In the genomic region with DNA sequence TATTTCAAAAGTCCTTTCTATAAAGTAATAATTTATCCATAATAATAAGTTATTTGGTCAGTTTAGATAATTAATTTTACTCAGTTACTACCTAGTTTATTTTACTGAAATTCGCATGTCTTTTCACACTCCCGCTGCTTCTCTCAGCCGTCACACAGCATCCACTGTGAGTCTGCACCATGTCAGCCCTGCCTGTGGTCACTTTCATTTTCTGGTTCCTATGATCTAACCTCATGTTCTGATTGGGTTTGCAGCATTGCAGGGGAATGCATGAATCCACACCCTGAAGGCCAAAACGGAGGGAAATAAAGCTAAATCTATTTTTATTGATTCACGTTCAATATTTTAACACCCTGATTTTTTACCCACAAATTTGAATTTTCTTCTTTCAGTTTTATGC, we compare ENCODE assay signal across 2 cellular contexts.
TF ChIP-seq lines count a peak whose summit lies in the region.

No MANE protein-coding gene starts in this region.

TF ChIP-seq in GM23338, 12 proteins besides CTCF, POLR2A, EP300 and RAD21 (continued from another document):
- TF ChIP-seq, protein P1, sequence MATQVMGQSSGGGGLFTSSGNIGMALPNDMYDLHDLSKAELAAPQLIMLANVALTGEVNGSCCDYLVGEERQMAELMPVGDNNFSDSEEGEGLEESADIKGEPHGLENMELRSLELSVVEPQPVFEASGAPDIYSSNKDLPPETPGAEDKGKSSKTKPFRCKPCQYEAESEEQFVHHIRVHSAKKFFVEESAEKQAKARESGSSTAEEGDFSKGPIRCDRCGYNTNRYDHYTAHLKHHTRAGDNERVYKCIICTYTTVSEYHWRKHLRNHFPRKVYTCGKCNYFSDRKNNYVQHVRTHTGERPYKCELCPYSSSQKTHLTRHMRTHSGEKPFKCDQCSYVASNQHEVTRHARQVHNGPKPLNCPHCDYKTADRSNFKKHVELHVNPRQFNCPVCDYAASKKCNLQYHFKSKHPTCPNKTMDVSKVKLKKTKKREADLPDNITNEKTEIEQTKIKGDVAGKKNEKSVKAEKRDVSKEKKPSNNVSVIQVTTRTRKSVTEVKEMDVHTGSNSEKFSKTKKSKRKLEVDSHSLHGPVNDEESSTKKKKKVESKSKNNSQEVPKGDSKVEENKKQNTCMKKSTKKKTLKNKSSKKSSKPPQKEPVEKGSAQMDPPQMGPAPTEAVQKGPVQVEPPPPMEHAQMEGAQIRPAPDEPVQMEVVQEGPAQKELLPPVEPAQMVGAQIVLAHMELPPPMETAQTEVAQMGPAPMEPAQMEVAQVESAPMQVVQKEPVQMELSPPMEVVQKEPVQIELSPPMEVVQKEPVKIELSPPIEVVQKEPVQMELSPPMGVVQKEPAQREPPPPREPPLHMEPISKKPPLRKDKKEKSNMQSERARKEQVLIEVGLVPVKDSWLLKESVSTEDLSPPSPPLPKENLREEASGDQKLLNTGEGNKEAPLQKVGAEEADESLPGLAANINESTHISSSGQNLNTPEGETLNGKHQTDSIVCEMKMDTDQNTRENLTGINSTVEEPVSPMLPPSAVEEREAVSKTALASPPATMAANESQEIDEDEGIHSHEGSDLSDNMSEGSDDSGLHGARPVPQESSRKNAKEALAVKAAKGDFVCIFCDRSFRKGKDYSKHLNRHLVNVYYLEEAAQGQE (IDR thresholded peaks at IDR 0.05; ENCODE audit: unreplicated experiment), result no peak
- TF ChIP-seq, protein P2, sequence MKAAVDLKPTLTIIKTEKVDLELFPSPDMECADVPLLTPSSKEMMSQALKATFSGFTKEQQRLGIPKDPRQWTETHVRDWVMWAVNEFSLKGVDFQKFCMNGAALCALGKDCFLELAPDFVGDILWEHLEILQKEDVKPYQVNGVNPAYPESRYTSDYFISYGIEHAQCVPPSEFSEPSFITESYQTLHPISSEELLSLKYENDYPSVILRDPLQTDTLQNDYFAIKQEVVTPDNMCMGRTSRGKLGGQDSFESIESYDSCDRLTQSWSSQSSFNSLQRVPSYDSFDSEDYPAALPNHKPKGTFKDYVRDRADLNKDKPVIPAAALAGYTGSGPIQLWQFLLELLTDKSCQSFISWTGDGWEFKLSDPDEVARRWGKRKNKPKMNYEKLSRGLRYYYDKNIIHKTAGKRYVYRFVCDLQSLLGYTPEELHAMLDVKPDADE (IDR thresholded peaks at IDR 0.05), result no peak
- TF ChIP-seq POLR2AphosphoS5 (IDR thresholded peaks at IDR 0.05; ENCODE audit: low read depth), result no peak
- no peak for TF ChIP-seq STAT1 (IDR thresholded peaks at IDR 0.05; ENCODE audit: unreplicated experiment)
- no peak for TF ChIP-seq EZH2 (IDR thresholded peaks at IDR 0.05; ENCODE audit: low read depth, unreplicated experiment)
- TF ChIP-seq, protein P3, sequence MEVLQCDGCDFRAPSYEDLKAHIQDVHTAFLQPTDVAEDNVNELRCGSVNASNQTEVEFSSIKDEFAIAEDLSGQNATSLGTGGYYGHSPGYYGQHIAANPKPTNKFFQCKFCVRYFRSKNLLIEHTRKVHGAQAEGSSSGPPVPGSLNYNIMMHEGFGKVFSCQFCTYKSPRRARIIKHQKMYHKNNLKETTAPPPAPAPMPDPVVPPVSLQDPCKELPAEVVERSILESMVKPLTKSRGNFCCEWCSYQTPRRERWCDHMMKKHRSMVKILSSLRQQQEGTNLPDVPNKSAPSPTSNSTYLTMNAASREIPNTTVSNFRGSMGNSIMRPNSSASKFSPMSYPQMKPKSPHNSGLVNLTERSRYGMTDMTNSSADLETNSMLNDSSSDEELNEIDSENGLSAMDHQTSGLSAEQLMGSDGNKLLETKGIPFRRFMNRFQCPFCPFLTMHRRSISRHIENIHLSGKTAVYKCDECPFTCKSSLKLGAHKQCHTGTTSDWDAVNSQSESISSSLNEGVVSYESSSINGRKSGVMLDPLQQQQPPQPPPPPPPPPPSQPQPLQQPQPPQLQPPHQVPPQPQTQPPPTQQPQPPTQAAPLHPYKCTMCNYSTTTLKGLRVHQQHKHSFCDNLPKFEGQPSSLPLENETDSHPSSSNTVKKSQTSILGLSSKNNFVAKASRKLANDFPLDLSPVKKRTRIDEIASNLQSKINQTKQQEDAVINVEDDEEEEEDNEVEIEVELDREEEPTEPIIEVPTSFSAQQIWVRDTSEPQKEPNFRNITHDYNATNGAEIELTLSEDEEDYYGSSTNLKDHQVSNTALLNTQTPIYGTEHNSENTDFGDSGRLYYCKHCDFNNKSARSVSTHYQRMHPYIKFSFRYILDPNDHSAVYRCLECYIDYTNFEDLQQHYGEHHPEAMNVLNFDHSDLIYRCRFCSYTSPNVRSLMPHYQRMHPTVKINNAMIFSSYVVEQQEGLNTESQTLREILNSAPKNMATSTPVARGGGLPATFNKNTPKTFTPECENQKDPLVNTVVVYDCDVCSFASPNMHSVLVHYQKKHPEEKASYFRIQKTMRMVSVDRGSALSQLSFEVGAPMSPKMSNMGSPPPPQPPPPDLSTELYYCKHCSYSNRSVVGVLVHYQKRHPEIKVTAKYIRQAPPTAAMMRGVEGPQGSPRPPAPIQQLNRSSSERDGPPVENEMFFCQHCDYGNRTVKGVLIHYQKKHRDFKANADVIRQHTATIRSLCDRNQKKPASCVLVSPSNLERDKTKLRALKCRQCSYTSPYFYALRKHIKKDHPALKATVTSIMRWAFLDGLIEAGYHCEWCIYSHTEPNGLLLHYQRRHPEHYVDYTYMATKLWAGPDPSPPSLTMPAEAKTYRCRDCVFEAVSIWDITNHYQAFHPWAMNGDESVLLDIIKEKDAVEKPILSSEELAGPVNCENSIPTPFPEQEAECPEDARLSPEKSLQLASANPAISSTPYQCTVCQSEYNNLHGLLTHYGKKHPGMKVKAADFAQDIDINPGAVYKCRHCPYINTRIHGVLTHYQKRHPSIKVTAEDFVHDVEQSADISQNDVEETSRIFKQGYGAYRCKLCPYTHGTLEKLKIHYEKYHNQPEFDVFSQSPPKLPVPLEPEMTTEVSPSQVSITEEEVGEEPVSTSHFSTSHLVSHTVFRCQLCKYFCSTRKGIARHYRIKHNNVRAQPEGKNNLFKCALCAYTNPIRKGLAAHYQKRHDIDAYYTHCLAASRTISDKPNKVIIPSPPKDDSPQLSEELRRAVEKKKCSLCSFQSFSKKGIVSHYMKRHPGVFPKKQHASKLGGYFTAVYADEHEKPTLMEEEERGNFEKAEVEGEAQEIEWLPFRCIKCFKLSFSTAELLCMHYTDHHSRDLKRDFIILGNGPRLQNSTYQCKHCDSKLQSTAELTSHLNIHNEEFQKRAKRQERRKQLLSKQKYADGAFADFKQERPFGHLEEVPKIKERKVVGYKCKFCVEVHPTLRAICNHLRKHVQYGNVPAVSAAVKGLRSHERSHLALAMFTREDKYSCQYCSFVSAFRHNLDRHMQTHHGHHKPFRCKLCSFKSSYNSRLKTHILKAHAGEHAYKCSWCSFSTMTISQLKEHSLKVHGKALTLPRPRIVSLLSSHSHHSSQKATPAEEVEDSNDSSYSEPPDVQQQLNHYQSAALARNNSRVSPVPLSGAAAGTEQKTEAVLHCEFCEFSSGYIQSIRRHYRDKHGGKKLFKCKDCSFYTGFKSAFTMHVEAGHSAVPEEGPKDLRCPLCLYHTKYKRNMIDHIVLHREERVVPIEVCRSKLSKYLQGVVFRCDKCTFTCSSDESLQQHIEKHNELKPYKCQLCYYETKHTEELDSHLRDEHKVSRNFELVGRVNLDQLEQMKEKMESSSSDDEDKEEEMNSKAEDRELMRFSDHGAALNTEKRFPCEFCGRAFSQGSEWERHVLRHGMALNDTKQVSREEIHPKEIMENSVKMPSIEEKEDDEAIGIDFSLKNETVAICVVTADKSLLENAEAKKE (CRISPR knock-in tag; IDR thresholded peaks at IDR 0.05), result no peak

TF ChIP-seq in GM12878, 131 proteins besides CTCF, POLR2A, EP300 and RAD21 (continued from another document):
- TF ChIP-seq, protein P4, sequence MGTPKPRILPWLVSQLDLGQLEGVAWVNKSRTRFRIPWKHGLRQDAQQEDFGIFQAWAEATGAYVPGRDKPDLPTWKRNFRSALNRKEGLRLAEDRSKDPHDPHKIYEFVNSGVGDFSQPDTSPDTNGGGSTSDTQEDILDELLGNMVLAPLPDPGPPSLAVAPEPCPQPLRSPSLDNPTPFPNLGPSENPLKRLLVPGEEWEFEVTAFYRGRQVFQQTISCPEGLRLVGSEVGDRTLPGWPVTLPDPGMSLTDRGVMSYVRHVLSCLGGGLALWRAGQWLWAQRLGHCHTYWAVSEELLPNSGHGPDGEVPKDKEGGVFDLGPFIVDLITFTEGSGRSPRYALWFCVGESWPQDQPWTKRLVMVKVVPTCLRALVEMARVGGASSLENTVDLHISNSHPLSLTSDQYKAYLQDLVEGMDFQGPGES (IDR thresholded peaks at IDR 0.05), result no peak
- no peak for TF ChIP-seq KDM1A (IDR thresholded peaks at IDR 0.05; ENCODE audit: borderline replicate concordance)
- TF ChIP-seq KLF5 (IDR thresholded peaks at IDR 0.05; ENCODE audit: partially characterized antibody), result no peak
- TF ChIP-seq, protein P5, sequence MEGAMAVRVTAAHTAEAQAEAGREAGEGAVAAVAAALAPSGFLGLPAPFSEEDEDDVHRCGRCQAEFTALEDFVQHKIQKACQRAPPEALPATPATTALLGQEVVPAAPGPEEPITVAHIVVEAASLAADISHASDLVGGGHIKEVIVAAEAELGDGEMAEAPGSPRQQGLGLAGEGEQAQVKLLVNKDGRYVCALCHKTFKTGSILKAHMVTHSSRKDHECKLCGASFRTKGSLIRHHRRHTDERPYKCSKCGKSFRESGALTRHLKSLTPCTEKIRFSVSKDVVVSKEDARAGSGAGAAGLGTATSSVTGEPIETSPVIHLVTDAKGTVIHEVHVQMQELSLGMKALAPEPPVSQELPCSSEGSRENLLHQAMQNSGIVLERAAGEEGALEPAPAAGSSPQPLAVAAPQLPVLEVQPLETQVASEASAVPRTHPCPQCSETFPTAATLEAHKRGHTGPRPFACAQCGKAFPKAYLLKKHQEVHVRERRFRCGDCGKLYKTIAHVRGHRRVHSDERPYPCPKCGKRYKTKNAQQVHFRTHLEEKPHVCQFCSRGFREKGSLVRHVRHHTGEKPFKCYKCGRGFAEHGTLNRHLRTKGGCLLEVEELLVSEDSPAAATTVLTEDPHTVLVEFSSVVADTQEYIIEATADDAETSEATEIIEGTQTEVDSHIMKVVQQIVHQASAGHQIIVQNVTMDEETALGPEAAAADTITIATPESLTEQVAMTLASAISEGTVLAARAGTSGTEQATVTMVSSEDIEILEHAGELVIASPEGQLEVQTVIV (IDR thresholded peaks at IDR 0.05; ENCODE audit: borderline replicate concordance, partially characterized antibody), result no peak
- no peak for TF ChIP-seq PAX8 (IDR thresholded peaks at IDR 0.05)
- no peak for TF ChIP-seq ESRRA (IDR thresholded peaks at IDR 0.05; ENCODE audit: low read length)
- no peak for TF ChIP-seq STAT1 (conservative IDR thresholded peaks at IDR 0.05)
- TF ChIP-seq, protein P6, sequence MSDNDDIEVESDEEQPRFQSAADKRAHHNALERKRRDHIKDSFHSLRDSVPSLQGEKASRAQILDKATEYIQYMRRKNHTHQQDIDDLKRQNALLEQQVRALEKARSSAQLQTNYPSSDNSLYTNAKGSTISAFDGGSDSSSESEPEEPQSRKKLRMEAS (IDR thresholded peaks at IDR 0.05; ENCODE audit: low read depth, low read length), result no peak
- TF ChIP-seq POLR2AphosphoS2 (IDR thresholded peaks at IDR 0.05; ENCODE audit: low read depth, low read length), result no peak
- TF ChIP-seq, protein P7, sequence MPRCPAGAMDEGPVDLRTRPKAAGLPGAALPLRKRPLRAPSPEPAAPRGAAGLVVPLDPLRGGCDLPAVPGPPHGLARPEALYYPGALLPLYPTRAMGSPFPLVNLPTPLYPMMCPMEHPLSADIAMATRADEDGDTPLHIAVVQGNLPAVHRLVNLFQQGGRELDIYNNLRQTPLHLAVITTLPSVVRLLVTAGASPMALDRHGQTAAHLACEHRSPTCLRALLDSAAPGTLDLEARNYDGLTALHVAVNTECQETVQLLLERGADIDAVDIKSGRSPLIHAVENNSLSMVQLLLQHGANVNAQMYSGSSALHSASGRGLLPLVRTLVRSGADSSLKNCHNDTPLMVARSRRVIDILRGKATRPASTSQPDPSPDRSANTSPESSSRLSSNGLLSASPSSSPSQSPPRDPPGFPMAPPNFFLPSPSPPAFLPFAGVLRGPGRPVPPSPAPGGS (IDR thresholded peaks at IDR 0.05; ENCODE audit: borderline replicate concordance, insufficient read depth, low read depth, low read length, poor library complexity, severe bottlenecking), result no peak
- TF ChIP-seq, protein P8, sequence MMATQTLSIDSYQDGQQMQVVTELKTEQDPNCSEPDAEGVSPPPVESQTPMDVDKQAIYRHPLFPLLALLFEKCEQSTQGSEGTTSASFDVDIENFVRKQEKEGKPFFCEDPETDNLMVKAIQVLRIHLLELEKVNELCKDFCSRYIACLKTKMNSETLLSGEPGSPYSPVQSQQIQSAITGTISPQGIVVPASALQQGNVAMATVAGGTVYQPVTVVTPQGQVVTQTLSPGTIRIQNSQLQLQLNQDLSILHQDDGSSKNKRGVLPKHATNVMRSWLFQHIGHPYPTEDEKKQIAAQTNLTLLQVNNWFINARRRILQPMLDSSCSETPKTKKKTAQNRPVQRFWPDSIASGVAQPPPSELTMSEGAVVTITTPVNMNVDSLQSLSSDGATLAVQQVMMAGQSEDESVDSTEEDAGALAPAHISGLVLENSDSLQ (IDR thresholded peaks at IDR 0.05), result no peak
- TF ChIP-seq, protein P9, sequence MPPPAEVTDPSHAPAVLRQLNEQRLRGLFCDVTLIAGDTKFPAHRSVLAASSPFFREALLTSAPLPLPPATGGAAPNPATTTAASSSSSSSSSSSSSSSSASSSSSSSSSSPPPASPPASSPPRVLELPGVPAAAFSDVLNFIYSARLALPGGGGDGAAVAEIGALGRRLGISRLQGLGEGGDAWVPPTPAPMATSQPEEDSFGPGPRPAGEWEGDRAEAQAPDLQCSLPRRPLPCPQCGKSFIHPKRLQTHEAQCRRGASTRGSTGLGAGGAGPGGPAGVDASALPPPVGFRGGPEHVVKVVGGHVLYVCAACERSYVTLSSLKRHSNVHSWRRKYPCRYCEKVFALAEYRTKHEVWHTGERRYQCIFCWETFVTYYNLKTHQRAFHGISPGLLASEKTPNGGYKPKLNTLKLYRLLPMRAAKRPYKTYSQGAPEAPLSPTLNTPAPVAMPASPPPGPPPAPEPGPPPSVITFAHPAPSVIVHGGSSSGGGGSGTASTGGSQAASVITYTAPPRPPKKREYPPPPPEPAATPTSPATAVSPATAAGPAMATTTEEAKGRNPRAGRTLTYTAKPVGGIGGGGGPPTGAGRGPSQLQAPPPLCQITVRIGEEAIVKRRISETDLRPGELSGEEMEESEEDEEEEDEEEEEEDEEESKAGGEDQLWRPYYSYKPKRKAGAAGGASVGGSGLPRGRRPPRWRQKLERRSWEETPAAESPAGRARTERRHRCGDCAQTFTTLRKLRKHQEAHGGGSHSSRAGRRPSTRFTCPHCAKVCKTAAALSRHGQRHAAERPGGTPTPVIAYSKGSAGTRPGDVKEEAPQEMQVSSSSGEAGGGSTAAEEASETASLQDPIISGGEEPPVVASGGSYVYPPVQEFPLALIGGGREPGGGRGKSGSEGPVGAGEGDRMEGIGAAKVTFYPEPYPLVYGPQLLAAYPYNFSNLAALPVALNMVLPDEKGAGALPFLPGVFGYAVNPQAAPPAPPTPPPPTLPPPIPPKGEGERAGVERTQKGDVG (CRISPR knock-in tag; IDR thresholded peaks at IDR 0.05), result no peak
